18 cellular contexts compared by ENCODE assay signal in the genomic region with DNA sequence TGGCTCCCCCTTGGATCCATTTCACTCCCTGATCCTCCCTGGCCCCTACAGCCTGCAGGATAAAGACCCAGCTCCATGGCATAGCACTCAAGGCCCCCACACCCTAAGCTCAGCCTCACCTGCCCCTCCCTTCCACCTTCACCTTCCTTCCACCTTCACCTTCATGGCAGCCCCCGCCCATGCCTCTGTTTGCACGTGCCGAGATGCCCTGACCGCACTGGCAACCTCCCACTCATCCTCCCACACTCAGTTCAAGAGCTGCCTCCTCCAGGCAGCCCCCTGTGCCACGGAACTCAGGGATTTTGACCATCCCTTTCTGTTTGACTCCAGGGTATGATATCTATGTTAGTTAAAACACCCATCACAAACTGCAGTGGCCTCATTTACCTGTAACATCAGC.
DNase-seq lines count a peak whose midpoint lies in the region; ATAC-seq, FAIRE-seq and TF ChIP-seq lines count a peak whose summit lies in the region.
"Had no signal": no experiment of that assay in that cellular context is flagged by ENCODE, and none has a peak within 500 bp of the region (broad histone marks: within the 10 kb centered on the region; RNA-seq: fewer than 3 reads in every experiment).

No MANE protein-coding gene starts in this region.

- intact Hi-C loops in CD8-positive, alpha-beta T cell (cut with DNase I, micrococcal nuclease) = loop anchor here in 1 of 2 experiments (5.0 kb wide), 1 partner anchor 223 kb away; no protein-coding TSS in a partner anchor

- no peaks in the 10 kb centered on the region for H3K9me3 ChIP-seq in CD8-positive, alpha-beta T cell (ENCODE audit: low read length)

- H3K4me3 Mint-ChIP-seq in activated T-cell treated with anti-CD3 and anti-CD28 coated beads, Interleukin-2, amount 50 U/mL, for 72 hours = no peak overlapping the region
- no peak overlapping the region for H3K4me3 Mint-ChIP-seq in activated T-cell treated with anti-CD3 and anti-CD28 coated beads, Interleukin-2, amount 50 U/mL, for 4 hours
- H3K4me3 Mint-ChIP-seq in CD8-positive, alpha-beta T cell = no peak overlapping the region
- no peak overlapping the region for H3K4me3 Mint-ChIP-seq in activated naive CD8-positive, alpha-beta T cell treated with anti-CD3 and anti-CD28 coated beads, Interleukin-2, amount 10 ng/mL, durations not matched to agents 7 days and 5 days
- no peak overlapping the region for H3K4me3 Mint-ChIP-seq in naive thymus-derived CD8-positive, alpha-beta T cell
- H3K4me3 Mint-ChIP-seq: CD14-positive monocyte, IgD-negative memory B cell had no signal

- CTCF ChIA-PET in CD8-positive, alpha-beta T cell (lab: Charles Lee) = interaction anchor here (3.0 kb wide), 1 partner anchor 221 kb away, joined by 9 read pairs; no protein-coding TSS in a partner anchor

- H3K36me3 Mint-ChIP-seq in activated T-cell treated with anti-CD3 and anti-CD28 coated beads, Interleukin-2, amount 50 U/mL, for 72 hours (ENCODE audit: insufficient read depth in 2 of 2) = peaks cover 14 to 41% of the 10 kb centered on the region in 2 donors
- H3K36me3 Mint-ChIP-seq in activated T-cell treated with anti-CD3 and anti-CD28 coated beads, Interleukin-2, amount 50 U/mL, for 4 hours (ENCODE audit: insufficient read depth) = peaks cover 53% of the 10 kb centered on the region
- H3K36me3 Mint-ChIP-seq in CD8-positive, alpha-beta T cell = peaks cover 99% of the 10 kb centered on the region
- H3K36me3 Mint-ChIP-seq in activated naive CD8-positive, alpha-beta T cell treated with anti-CD3 and anti-CD28 coated beads, Interleukin-2, amount 10 ng/mL, durations not matched to agents 7 days and 5 days = peaks cover 41% of the 10 kb centered on the region
- peaks cover 7 to 96% (median 39%) of the 10 kb centered on the region in 3 donors for H3K36me3 Mint-ChIP-seq in naive thymus-derived CD8-positive, alpha-beta T cell
- H3K36me3 Mint-ChIP-seq: IgD-negative memory B cell had no signal

- H3K4me1 Mint-ChIP-seq in activated T-cell treated with anti-CD3 and anti-CD28 coated beads, Interleukin-2, amount 50 U/mL, for 72 hours (ENCODE audit: low read depth) = peaks cover 2% of the 10 kb centered on the region
- peaks cover 2% of the 10 kb centered on the region for H3K4me1 Mint-ChIP-seq in activated T-cell treated with anti-CD3 and anti-CD28 coated beads, Interleukin-2, amount 50 U/mL, for 4 hours (ENCODE audit: low read depth)
- peaks cover 9% of the 10 kb centered on the region for H3K4me1 Mint-ChIP-seq in CD8-positive, alpha-beta T cell (ENCODE audit: low read depth)
- H3K4me1 Mint-ChIP-seq in activated naive CD8-positive, alpha-beta T cell treated with anti-CD3 and anti-CD28 coated beads, Interleukin-2, amount 10 ng/mL, durations not matched to agents 7 days and 5 days = peaks cover 15% of the 10 kb centered on the region
- H3K4me1 Mint-ChIP-seq in naive thymus-derived CD8-positive, alpha-beta T cell = peaks cover 4 to 16% (median 9%) of the 10 kb centered on the region in 4 donors

- peak overlapping the region; percentile 69 for H3K27ac Mint-ChIP-seq in activated T-cell treated with anti-CD3 and anti-CD28 coated beads, Interleukin-2, amount 50 U/mL, for 72 hours
- peak overlapping the region; percentile 10 for H3K27ac Mint-ChIP-seq in CD8-positive, alpha-beta T cell
- peak overlapping the region; percentile 56 for H3K27ac Mint-ChIP-seq in activated naive CD8-positive, alpha-beta T cell treated with anti-CD3 and anti-CD28 coated beads, Interleukin-2, amount 10 ng/mL, durations not matched to agents 7 days and 5 days
- H3K27ac Mint-ChIP-seq in naive thymus-derived CD8-positive, alpha-beta T cell = peak overlapping the region in 6 of 10 donors; percentile 37 to 81 (median 58)

- H3K4me1 ChIP-seq in CD8-positive, alpha-beta T cell (ENCODE audit: insufficient read depth, low read length) = no peaks in the 10 kb centered on the region

- no peaks in the 10 kb centered on the region for H3K27me3 Mint-ChIP-seq in activated T-cell treated with anti-CD3 and anti-CD28 coated beads, Interleukin-2, amount 50 U/mL, for 72 hours (ENCODE audit: low read depth)
- no peaks in the 10 kb centered on the region for H3K27me3 Mint-ChIP-seq in activated T-cell treated with anti-CD3 and anti-CD28 coated beads, Interleukin-2, amount 50 U/mL, for 4 hours (ENCODE audit: low read depth)
- no peaks in the 10 kb centered on the region for H3K27me3 Mint-ChIP-seq in CD8-positive, alpha-beta T cell (ENCODE audit: low read depth)
- H3K27me3 Mint-ChIP-seq in activated naive CD8-positive, alpha-beta T cell treated with anti-CD3 and anti-CD28 coated beads, Interleukin-2, amount 10 ng/mL, durations not matched to agents 7 days and 5 days = no peaks in the 10 kb centered on the region
- H3K27me3 Mint-ChIP-seq in naive thymus-derived CD8-positive, alpha-beta T cell = no peaks in the 10 kb centered on the region
- H3K27me3 Mint-ChIP-seq: IgD-negative memory B cell had no signal

- no peak for DNase-seq in activated T-cell treated with anti-CD3 and anti-CD28 coated beads, Interleukin-2, amount 50 U/mL, for 72 hours
- no peak for DNase-seq in activated T-cell treated with anti-CD3 and anti-CD28 coated beads, Interleukin-2, amount 50 U/mL, for 4 hours
- no peak for DNase-seq in CD8-positive, alpha-beta T cell
- DNase-seq in activated naive CD8-positive, alpha-beta T cell treated with anti-CD3 and anti-CD28 coated beads, Interleukin-2, amount 10 ng/mL, durations not matched to agents 7 days and 5 days = no peak
- DNase-seq in naive thymus-derived CD8-positive, alpha-beta T cell = no peak
- no peak for DNase-seq in HTR-8/SVneo (ENCODE audit: insufficient read length, low spot score)
- DNase-seq: Calu3, Kasumi-1, MM.1S, NCI-H1092 treated with DMSO at 0.1 percent for 48 hours, NCI-H2107, NCI-H2227 treated with DMSO at 0.1 percent for 48 hours, NCI-H524 treated with DMSO at 0.1 percent for 48 hours had no signal

- H3K36me3 ChIP-seq in CD8-positive, alpha-beta T cell (ENCODE audit: insufficient read depth, low read length) = peaks cover 80% of the 10 kb centered on the region

- no peak overlapping the region for H3K4me3 ChIP-seq in CD8-positive, alpha-beta T cell (ENCODE audit: low read depth, low read length)

- H3K9me3 Mint-ChIP-seq in activated T-cell treated with anti-CD3 and anti-CD28 coated beads, Interleukin-2, amount 50 U/mL, for 72 hours = no peaks in the 10 kb centered on the region
- H3K9me3 Mint-ChIP-seq in activated T-cell treated with anti-CD3 and anti-CD28 coated beads, Interleukin-2, amount 50 U/mL, for 4 hours = no peaks in the 10 kb centered on the region
- H3K9me3 Mint-ChIP-seq in CD8-positive, alpha-beta T cell = no peaks in the 10 kb centered on the region
- H3K9me3 Mint-ChIP-seq in activated naive CD8-positive, alpha-beta T cell treated with anti-CD3 and anti-CD28 coated beads, Interleukin-2, amount 10 ng/mL, durations not matched to agents 7 days and 5 days = no peaks in the 10 kb centered on the region
- H3K9me3 Mint-ChIP-seq in naive thymus-derived CD8-positive, alpha-beta T cell = no peaks in the 10 kb centered on the region
- H3K9me3 Mint-ChIP-seq: CD14-positive monocyte, IgD-negative memory B cell had no signal

- no peak for ATAC-seq in activated T-cell treated with anti-CD3 and anti-CD28 coated beads, Interleukin-2, amount 50 U/mL, for 72 hours (replicated peaks in 1 of 2)
- ATAC-seq in activated T-cell treated with anti-CD3 and anti-CD28 coated beads, Interleukin-2, amount 50 U/mL, for 4 hours = no peak
- no peak for ATAC-seq in CD8-positive, alpha-beta T cell
- no peak for ATAC-seq in activated naive CD8-positive, alpha-beta T cell treated with anti-CD3 and anti-CD28 coated beads, Interleukin-2, amount 10 ng/mL, durations not matched to agents 7 days and 5 days (ENCODE audit: low read depth)
- ATAC-seq in naive thymus-derived CD8-positive, alpha-beta T cell = no peak
- ATAC-seq in GM18867 (IDR thresholded peaks at IDR 0.05; ENCODE audit: unreplicated experiment) = no peak
- ATAC-seq: Panc1 had no signal

- no peak overlapping the region for H3K27ac ChIP-seq in CD8-positive, alpha-beta T cell (ENCODE audit: low read depth, low read length)

- FAIRE-seq in HTR-8/SVneo (lab: Jason Lieb, UNC) = no peak
- FAIRE-seq: H54 had no signal

- no peak for TF ChIP-seq CTCF in CD8-positive, alpha-beta T cell (IDR thresholded peaks at IDR 0.05)

- no peaks in the 10 kb centered on the region for H3K27me3 ChIP-seq in CD8-positive, alpha-beta T cell (ENCODE audit: insufficient read depth, low read length)

- POLR2A ChIA-PET in CD8-positive, alpha-beta T cell (lab: Charles Lee) = no interaction called here
- POLR2A ChIA-PET in activated naive CD8-positive, alpha-beta T cell treated with anti-CD3 and anti-CD28 coated beads, Interleukin-2, amount 10 ng/mL, durations not matched to agents 7 days and 5 days (lab: Charles Lee) = no interaction called here
- POLR2A ChIA-PET in naive thymus-derived CD8-positive, alpha-beta T cell (lab: Charles Lee) = no interaction called here

Comparison
In these comparisons a context has a peak if more than half of its experiments do, and no peak if none do; other contexts are left out.
1. H3K27ac Mint-ChIP-seq: peak in every context shown above with its lines; median percentile 69 in activated T-cell treated with anti-CD3 and anti-CD28 coated beads, Interleukin-2, amount 50 U/mL, for 72 hours; 58 in naive thymus-derived CD8-positive, alpha-beta T cell; 56 in activated naive CD8-positive, alpha-beta T cell treated with anti-CD3 and anti-CD28 coated beads, Interleukin-2, amount 10 ng/mL, durations not matched to agents 7 days and 5 days; 10 in CD8-positive, alpha-beta T cell.